Comparison of ENCODE assay signal across 10 cellular contexts in genomic region chr17:27466376-27466747, GRCh38. TPM values are rescaled to one million over a fixed set of nuclear protein-coding genes. Genes with fewer than 3 reads are reported as not detected.
DNase-seq lines count a peak whose midpoint lies in the region; ATAC-seq and TF ChIP-seq lines count a peak whose summit lies in the region.
"Had no signal": no experiment of that assay in that cellular context is flagged by ENCODE, and none has a peak within 500 bp of the region (broad histone marks: within the 10 kb centered on the region; RNA-seq: fewer than 3 reads in every experiment).

No MANE protein-coding gene starts in this region.

- no peaks in the 10 kb centered on the region for H3K36me3 ChIP-seq in brain microvascular endothelial cell (replicated peaks)

- in situ Hi-C loops in brain microvascular endothelial cell (cut with HindIII; ENCODE audit: low pct_ligation_motif_present, low sequenced_read_pairs), result no loop called here

- no peak for DNase-seq in T-helper 2 cell treated with Interferon-gamma antibody and Interleukin-4, amounts not matched to agents 5 μg/mL and 100 μg/mL, for 36 hours (ENCODE audit: low spot score)
- no peak for DNase-seq in naive B cell
- no peak for DNase-seq in cerebellar nuclear complex (lab: John Stamatoyannopoulos, UW)
- no peak for DNase-seq in NCI-H1436 (lab: John Stamatoyannopoulos, UW)
- no peak for DNase-seq in central memory CD4-positive, alpha-beta T cell
- no peak for DNase-seq in brain microvascular endothelial cell
- DNase-seq: MM.1S, T-helper 9 cell had no signal

- peaks cover 2% of the 10 kb centered on the region for H3K36me3 Mint-ChIP-seq in T-helper 2 cell treated with Interferon-gamma antibody and Interleukin-4, amounts not matched to agents 5 μg/mL and 100 μg/mL, for 36 hours (ENCODE audit: low read depth)
- no peaks in the 10 kb centered on the region for H3K36me3 Mint-ChIP-seq in naive B cell

- H3K4me3 Mint-ChIP-seq in T-helper 2 cell treated with Interferon-gamma antibody and Interleukin-4, amounts not matched to agents 5 μg/mL and 100 μg/mL, for 36 hours, result peak overlapping the region; percentile 81
- peak overlapping the region in 2 of 8 donors; percentile 25 to 54 for H3K4me3 Mint-ChIP-seq in naive B cell

- ATAC-seq in GM18868 (IDR thresholded peaks at IDR 0.05; ENCODE audit: unreplicated experiment) (peak; percentile 15), HG02642 (IDR thresholded peaks at IDR 0.05; ENCODE audit: poor library complexity, unreplicated experiment) (peak; percentile 20), naive B cell (ENCODE audit: low read depth in 2 of 2) (no peak)

- no peak overlapping the region for H3K27ac ChIP-seq in brain microvascular endothelial cell

- no peaks in the 10 kb centered on the region for H3K27me3 Mint-ChIP-seq in T-helper 2 cell treated with Interferon-gamma antibody and Interleukin-4, amounts not matched to agents 5 μg/mL and 100 μg/mL, for 36 hours (ENCODE audit: low read depth)
- H3K27me3 Mint-ChIP-seq in naive B cell, result no peaks in the 10 kb centered on the region

- no peak for TF ChIP-seq CTCF in brain microvascular endothelial cell (IDR thresholded peaks at IDR 0.05; ENCODE audit: low read depth, low read length, missing control alignments)

- H3K4me1 Mint-ChIP-seq in T-helper 2 cell treated with Interferon-gamma antibody and Interleukin-4, amounts not matched to agents 5 μg/mL and 100 μg/mL, for 36 hours (ENCODE audit: low read depth), result peaks cover 77% of the 10 kb centered on the region
- H3K4me1 Mint-ChIP-seq in naive B cell, result peaks cover 35 to 42% (median 35%) of the 10 kb centered on the region in 3 donors

- peak overlapping the region; percentile 95 for H3K27ac Mint-ChIP-seq in T-helper 2 cell treated with Interferon-gamma antibody and Interleukin-4, amounts not matched to agents 5 μg/mL and 100 μg/mL, for 36 hours
- H3K27ac Mint-ChIP-seq in naive B cell, result peak overlapping the region in 4 of 6 donors; percentile 49 to 65 (median 54)

- no peaks in the 10 kb centered on the region for H3K9me3 Mint-ChIP-seq in T-helper 2 cell treated with Interferon-gamma antibody and Interleukin-4, amounts not matched to agents 5 μg/mL and 100 μg/mL, for 36 hours
- H3K9me3 Mint-ChIP-seq in naive B cell, result no peaks in the 10 kb centered on the region

- H3K4me3 ChIP-seq in brain microvascular endothelial cell (ENCODE audit: low read depth, low read length), result no peak overlapping the region

- H3K27me3 ChIP-seq in brain microvascular endothelial cell (replicated peaks), result no peaks in the 10 kb centered on the region

RNA-seq across cellular contexts. Expression of gene KSR1, which starts 10.1 kb away (rescaled TPM):
- polyA plus RNA-seq in naive B cell (ENCODE audit: low read depth in 6 of 6), result 1 to 10 TPM in 5 of 6 donors, under 1 TPM in 1; 0.38 to 4.4 (median 2.3) TPM

Comparison
In these comparisons a context has a peak if more than half of its experiments do, and no peak if none do; other contexts are left out.
1. ATAC-seq: peak in GM18868 (single experiment) and HG02642 (single experiment); none in naive B cell (0 of 2).